19 cellular contexts compared by ENCODE assay signal in genomic region chr2:221120643-221121042, GRCh38.
DNase-seq lines count a peak whose midpoint lies in the region; ATAC-seq, FAIRE-seq and TF ChIP-seq lines count a peak whose summit lies in the region.
"Had no signal": no experiment of that assay in that cellular context is flagged by ENCODE, and none has a peak within 500 bp of the region (broad histone marks: within the 10 kb centered on the region; RNA-seq: fewer than 3 reads in every experiment).

No MANE protein-coding gene starts in this region.

- DNase-seq in GM18507 (ENCODE audit: extremely low spot score, insufficient read length, low read depth) (no peak), WERI-Rb-1 (no peak), NCI-H1694 treated with DMSO at 0.1 percent for 48 hours (lab: John Stamatoyannopoulos, UW) (no peak), medulla oblongata (ENCODE audit: extremely low spot score) (no peak)
- no peak for DNase-seq in activated T-cell treated with anti-CD3 and anti-CD28 coated beads, Interleukin-2, amount 50 U/mL, for 48 hours
- DNase-seq: activated CD4-positive, alpha-beta memory T cell treated with anti-CD3 and anti-CD28 coated beads, Interleukin-2, amount 10 ng/mL, durations not matched to agents 7 days and 5 days; amniotic stem cell; CD4-positive, alpha-beta T cell; central memory CD4-positive, alpha-beta T cell; DMS79 treated with DMSO at 0.1 percent for 48 hours; effector CD4-positive, alpha-beta T cell; hippocampal formation; NCI-H146; stimulated activated naive CD8-positive, alpha-beta T cell treated with anti-CD3 and anti-CD28 coated beads, Interleukin-15, amount 100 ng/mL, for 72 hours; upper lobe of left lung had no signal

- no peaks in the 10 kb centered on the region for H3K27me3 ChIP-seq in WERI-Rb-1 (ENCODE audit: insufficient read depth, low read depth, severe bottlenecking)
- H3K27me3 ChIP-seq: upper lobe of left lung had no signal

- no peak overlapping the region for H3K4me3 ChIP-seq in WERI-Rb-1 (ENCODE audit: low read depth, low read length)
- H3K4me3 ChIP-seq: GM23338, upper lobe of left lung had no signal

- H3K9me3 ChIP-seq in WERI-Rb-1 (ENCODE audit: severe bottlenecking) = peaks cover 2% of the 10 kb centered on the region
- H3K9me3 ChIP-seq: upper lobe of left lung had no signal

- TF ChIP-seq CTCF in WERI-Rb-1 (IDR thresholded peaks at IDR 0.05; ENCODE audit: low read depth, low read length) = no peak

- ATAC-seq in GM21390 (IDR thresholded peaks at IDR 0.05; ENCODE audit: unreplicated experiment) (peak; percentile 64), HG02943 (IDR thresholded peaks at IDR 0.05; ENCODE audit: low read depth, unreplicated experiment) (peak; percentile 74), HG03469 (IDR thresholded peaks at IDR 0.05; ENCODE audit: unreplicated experiment) (peak; percentile 87)
- ATAC-seq: GM23338; stimulated activated naive CD8-positive, alpha-beta T cell treated with anti-CD3 and anti-CD28 coated beads, Interleukin-15, amount 100 ng/mL, for 72 hours had no signal

- H3K27ac ChIP-seq in WERI-Rb-1 = no peak overlapping the region
- H3K27ac ChIP-seq: upper lobe of left lung had no signal

- FAIRE-seq in GM18507 (lab: Jason Lieb, UNC) = peak; percentile 31

- no peaks in the 10 kb centered on the region for H3K36me3 ChIP-seq in WERI-Rb-1
- H3K36me3 ChIP-seq: upper lobe of left lung had no signal
